Comparison of ENCODE assay signal across 12 cellular contexts in the genomic region with DNA sequence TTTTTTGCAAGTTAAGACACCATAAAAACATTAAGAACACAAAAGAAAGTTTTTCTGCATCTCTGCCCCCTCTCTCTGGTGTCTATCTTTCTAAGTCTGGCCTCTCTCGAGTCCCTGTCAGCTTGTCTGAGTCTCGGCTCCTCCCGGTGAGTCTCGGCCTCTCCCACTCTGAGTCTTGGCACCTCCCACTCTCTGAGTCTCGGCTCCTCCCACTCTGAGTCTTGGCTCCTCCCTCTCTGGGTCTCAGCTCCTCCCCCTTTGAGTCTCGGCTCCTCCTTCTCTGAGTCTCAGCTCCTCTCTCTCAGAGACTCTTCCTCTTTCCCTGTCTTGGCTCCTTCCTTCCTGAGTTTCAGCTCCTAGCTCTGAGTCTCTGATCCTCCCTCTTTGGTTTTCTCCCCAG.
A peak's percentile ranks its signal among the peaks of the same experiment; 100 is the strongest.
DNase-seq lines count a peak whose midpoint lies in the region; ATAC-seq, FAIRE-seq and TF ChIP-seq lines count a peak whose summit lies in the region.
"Had no signal": no experiment of that assay in that cellular context is flagged by ENCODE, and none has a peak within 500 bp of the region (broad histone marks: within the 10 kb centered on the region; RNA-seq: fewer than 3 reads in every experiment).

No MANE protein-coding gene starts in this region.

- TF ChIP-seq POLR2A in HCT116 (IDR thresholded peaks at IDR 0.05; ENCODE audit: borderline replicate concordance, extremely low read depth, insufficient read depth, insufficient read length) = no peak
- TF ChIP-seq POLR2A in GM12892 (IDR thresholded peaks at IDR 0.05; ENCODE audit: low read depth, low read length) = no peak

- H3K4me3 ChIP-seq in HCT116 (replicated peaks in 1 of 2; ENCODE audit: low read depth in 1 of 2, low read length in 2 of 2) (no peak overlapping the region), lower lobe of right lung (no peak overlapping the region)

- H3K4me1 Mint-ChIP-seq in Calu3 (ENCODE audit: low read depth, unreplicated experiment) = no peaks in the 10 kb centered on the region

- TF ChIP-seq RAD21 in HCT116 (IDR thresholded peaks at IDR 0.05; ENCODE audit: low read depth) = no peak

- CTCF ChIA-PET in Calu3 (lab: Charles Lee) = no interaction called here
- CTCF ChIA-PET in HCT116 (lab: Charles Lee) = interaction anchor here (0.9 to 1.6 kb wide), 2 partner anchors 16 to 24 kb away, joined by 7 to 13 read pairs; no protein-coding TSS in a partner anchor
- CTCF ChIA-PET in RWPE1 (lab: Yijun Ruan, JAX) = no interaction called here

- no peak for FAIRE-seq in GM12892 (lab: Jason Lieb, UNC)

- H3K27me3 ChIP-seq in HCT116 (ENCODE audit: insufficient read depth, low read length) (no peaks in the 10 kb centered on the region), lower lobe of right lung (ENCODE audit: low read depth) (no peaks in the 10 kb centered on the region)

- H3K4me3 Mint-ChIP-seq in Calu3 (ENCODE audit: low read depth, unreplicated experiment) = no peak overlapping the region

- no peak overlapping the region for H3K9ac ChIP-seq in HCT116 (ENCODE audit: low read length)

- H3K9me2 ChIP-seq in HCT116 (ENCODE audit: insufficient read depth) = no peaks in the 10 kb centered on the region

- DNase-seq in Calu3 (peak; percentile 17), HCT116 (ENCODE audit: low read depth, low spot score) (peak; percentile 63), RWPE1 (ENCODE audit: low spot score) (peak; percentile 35), lower lobe of right lung (peak; percentile 48), GM12892 (ENCODE audit: insufficient read length) (no peak), NCI-H1694 (lab: John Stamatoyannopoulos, UW) (no peak), NCI-H1436 (lab: John Stamatoyannopoulos, UW) (no peak)
- DNase-seq in stimulated activated CD4-positive, alpha-beta T cell treated with anti-CD3 and anti-CD28 coated beads, Interleukin-4, amount 100 ng/mL, for 24 hours = no peak
- DNase-seq: activated CD4-positive, alpha-beta T cell treated with anti-CD3 and anti-CD28 coated beads for 1 hour; caudate nucleus; NCI-H774; stimulated activated CD4-positive, alpha-beta T cell treated with anti-CD3 and anti-CD28 coated beads, Interleukin-4, amount 100 ng/mL, for 1 hour had no signal

- RAD21 ChIA-PET in HCT116 (lab: Charles Lee; ENCODE audit: low non-redundant PET in 1 of 2, low total read pairs in 2 of 2, uncharacterized antibody in 2 of 2, unreplicated experiment in 2 of 2) = no interaction called here

- H3K27me3 Mint-ChIP-seq in Calu3 (ENCODE audit: unreplicated experiment) = peaks cover 51% of the 10 kb centered on the region

- no peaks in the 10 kb centered on the region for H4K20me1 ChIP-seq in HCT116 (ENCODE audit: insufficient read depth)

- no peaks in the 10 kb centered on the region for H3K9me3 Mint-ChIP-seq in Calu3 (ENCODE audit: low read depth, unreplicated experiment)

- no peak overlapping the region for H3K27ac Mint-ChIP-seq in Calu3 (ENCODE audit: unreplicated experiment)

- ATAC-seq in HCT116 = peak; percentile 100
- ATAC-seq in lower lobe of right lung = peak in 1 of 2 donors; percentile 47

- H3K9me3 ChIP-seq in HCT116 (ENCODE audit: control insufficient read depth in 1 of 2, insufficient read depth in 1 of 2, low read depth in 1 of 2, low read length in 2 of 2) = no peaks in the 10 kb centered on the region
- no peaks in the 10 kb centered on the region for H3K9me3 ChIP-seq in lower lobe of right lung

- H3K27ac ChIP-seq in HCT116 (ENCODE audit: low read depth, low read length) (no peak overlapping the region), RWPE1 (no peak overlapping the region), lower lobe of right lung (no peak overlapping the region)

- H3K4me1 ChIP-seq in HCT116 (ENCODE audit: control insufficient read depth in 1 of 2, insufficient read depth in 2 of 2, low read length in 2 of 2) (peaks cover 2 to 16% of the 10 kb centered on the region in 2 experiments; a peak in 3 of 4 replicates), lower lobe of right lung (peaks cover 21% of the 10 kb centered on the region)

- POLR2A ChIA-PET in HCT116 (lab: Charles Lee) = interaction anchor here (0.7 to 0.8 kb wide), 2 partner anchors 31 to 1994 kb away, joined by 3 to 4 read pairs; no protein-coding TSS in a partner anchor
- POLR2A ChIA-PET in RWPE1 (lab: Yijun Ruan, JAX; ENCODE audit: low non-redundant PET) = no interaction called here

- H3K36me3 ChIP-seq in HCT116 (ENCODE audit: control insufficient read depth in 1 of 2, insufficient read depth in 2 of 2, low read length in 2 of 2) (no peaks in the 10 kb centered on the region), lower lobe of right lung (no peaks in the 10 kb centered on the region)

- no peaks in the 10 kb centered on the region for H3K36me3 Mint-ChIP-seq in Calu3 (ENCODE audit: insufficient read depth, unreplicated experiment)

- H3K4me2 ChIP-seq in HCT116 (ENCODE audit: low read length) = no peak overlapping the region

- no peak overlapping the region for H2AFZ ChIP-seq in HCT116 (ENCODE audit: low read depth, low read length, poor library complexity, severe bottlenecking)

- BruUV-seq in Calu3 (replicated peaks; lab: Mats Ljungman, UMichigan) = no TSS peak
- no TSS peak for BruUV-seq in HCT116 (replicated peaks; lab: Mats Ljungman, UMichigan)

- TF ChIP-seq CTCF in Calu3 (IDR thresholded peaks at IDR 0.05; ENCODE audit: unreplicated experiment) = no peak
- TF ChIP-seq CTCF in HCT116 (IDR thresholded peaks at IDR 0.05 in 2 of 3, conservative IDR thresholded peaks at IDR 0.05 in 1 of 3; ENCODE audit: borderline replicate concordance in 1 of 3, insufficient read depth in 1 of 3, low read depth in 2 of 3, low read length in 2 of 3) = no peak
- no peak for TF ChIP-seq CTCF in RWPE1 (conservative IDR thresholded peaks at IDR 0.05; ENCODE audit: low read depth)
- TF ChIP-seq CTCF in lower lobe of right lung (IDR thresholded peaks at IDR 0.05) = no peak

- intact Hi-C loops in Calu3 (cut with micrococcal nuclease; ENCODE audit: unreplicated experiment) (no loop called here), HCT116 (cut with micrococcal nuclease) (no loop called here), lower lobe of right lung (cut with DNase I) (no loop called here)

- no peaks in the 10 kb centered on the region for H3K79me2 ChIP-seq in HCT116 (ENCODE audit: insufficient read depth, low read length)

TF ChIP-seq in HCT116, 20 proteins besides CTCF, POLR2A, EP300 and RAD21:
- TF ChIP-seq SRF (IDR thresholded peaks at IDR 0.05; ENCODE audit: low read depth) (no peak), YY1 (IDR thresholded peaks at IDR 0.05; ENCODE audit: extremely low read depth, insufficient replicate concordance, low read depth, low read length) (no peak), SP1 (IDR thresholded peaks at IDR 0.05; ENCODE audit: low read depth) (no peak), ELF1 (IDR thresholded peaks at IDR 0.05; ENCODE audit: borderline replicate concordance, low read depth) (no peak), FOSL1 (IDR thresholded peaks at IDR 0.05; ENCODE audit: low read depth) (no peak), EZH2phosphoT487 (IDR thresholded peaks at IDR 0.05; ENCODE audit: borderline replicate concordance) (no peak)
- TF ChIP-seq, protein P1, sequence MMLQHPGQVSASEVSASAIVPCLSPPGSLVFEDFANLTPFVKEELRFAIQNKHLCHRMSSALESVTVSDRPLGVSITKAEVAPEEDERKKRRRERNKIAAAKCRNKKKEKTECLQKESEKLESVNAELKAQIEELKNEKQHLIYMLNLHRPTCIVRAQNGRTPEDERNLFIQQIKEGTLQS (IDR thresholded peaks at IDR 0.05) = no peak
- TF ChIP-seq, protein P2, sequence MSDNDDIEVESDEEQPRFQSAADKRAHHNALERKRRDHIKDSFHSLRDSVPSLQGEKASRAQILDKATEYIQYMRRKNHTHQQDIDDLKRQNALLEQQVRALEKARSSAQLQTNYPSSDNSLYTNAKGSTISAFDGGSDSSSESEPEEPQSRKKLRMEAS (IDR thresholded peaks at IDR 0.05) = no peak
- TF ChIP-seq, protein P3, sequence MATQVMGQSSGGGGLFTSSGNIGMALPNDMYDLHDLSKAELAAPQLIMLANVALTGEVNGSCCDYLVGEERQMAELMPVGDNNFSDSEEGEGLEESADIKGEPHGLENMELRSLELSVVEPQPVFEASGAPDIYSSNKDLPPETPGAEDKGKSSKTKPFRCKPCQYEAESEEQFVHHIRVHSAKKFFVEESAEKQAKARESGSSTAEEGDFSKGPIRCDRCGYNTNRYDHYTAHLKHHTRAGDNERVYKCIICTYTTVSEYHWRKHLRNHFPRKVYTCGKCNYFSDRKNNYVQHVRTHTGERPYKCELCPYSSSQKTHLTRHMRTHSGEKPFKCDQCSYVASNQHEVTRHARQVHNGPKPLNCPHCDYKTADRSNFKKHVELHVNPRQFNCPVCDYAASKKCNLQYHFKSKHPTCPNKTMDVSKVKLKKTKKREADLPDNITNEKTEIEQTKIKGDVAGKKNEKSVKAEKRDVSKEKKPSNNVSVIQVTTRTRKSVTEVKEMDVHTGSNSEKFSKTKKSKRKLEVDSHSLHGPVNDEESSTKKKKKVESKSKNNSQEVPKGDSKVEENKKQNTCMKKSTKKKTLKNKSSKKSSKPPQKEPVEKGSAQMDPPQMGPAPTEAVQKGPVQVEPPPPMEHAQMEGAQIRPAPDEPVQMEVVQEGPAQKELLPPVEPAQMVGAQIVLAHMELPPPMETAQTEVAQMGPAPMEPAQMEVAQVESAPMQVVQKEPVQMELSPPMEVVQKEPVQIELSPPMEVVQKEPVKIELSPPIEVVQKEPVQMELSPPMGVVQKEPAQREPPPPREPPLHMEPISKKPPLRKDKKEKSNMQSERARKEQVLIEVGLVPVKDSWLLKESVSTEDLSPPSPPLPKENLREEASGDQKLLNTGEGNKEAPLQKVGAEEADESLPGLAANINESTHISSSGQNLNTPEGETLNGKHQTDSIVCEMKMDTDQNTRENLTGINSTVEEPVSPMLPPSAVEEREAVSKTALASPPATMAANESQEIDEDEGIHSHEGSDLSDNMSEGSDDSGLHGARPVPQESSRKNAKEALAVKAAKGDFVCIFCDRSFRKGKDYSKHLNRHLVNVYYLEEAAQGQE (IDR thresholded peaks at IDR 0.05; ENCODE audit: low read depth) = no peak
TF ChIP-seq in HCT116: peak in this region for 0.

Comparison
In these comparisons a context has a peak if more than half of its experiments do, and no peak if none do; other contexts are left out.
1. DNase-seq: peak in Calu3 (single experiment), HCT116 (single experiment), RWPE1 (single experiment) and lower lobe of right lung (single experiment); none in GM12892 (single experiment), NCI-H1694 (single experiment), stimulated activated CD4-positive, alpha-beta T cell treated with anti-CD3 and anti-CD28 coated beads, Interleukin-4, amount 100 ng/mL, for 24 hours (single experiment) and NCI-H1436 (single experiment).